13 cellular contexts compared by ENCODE assay signal in the genomic region with DNA sequence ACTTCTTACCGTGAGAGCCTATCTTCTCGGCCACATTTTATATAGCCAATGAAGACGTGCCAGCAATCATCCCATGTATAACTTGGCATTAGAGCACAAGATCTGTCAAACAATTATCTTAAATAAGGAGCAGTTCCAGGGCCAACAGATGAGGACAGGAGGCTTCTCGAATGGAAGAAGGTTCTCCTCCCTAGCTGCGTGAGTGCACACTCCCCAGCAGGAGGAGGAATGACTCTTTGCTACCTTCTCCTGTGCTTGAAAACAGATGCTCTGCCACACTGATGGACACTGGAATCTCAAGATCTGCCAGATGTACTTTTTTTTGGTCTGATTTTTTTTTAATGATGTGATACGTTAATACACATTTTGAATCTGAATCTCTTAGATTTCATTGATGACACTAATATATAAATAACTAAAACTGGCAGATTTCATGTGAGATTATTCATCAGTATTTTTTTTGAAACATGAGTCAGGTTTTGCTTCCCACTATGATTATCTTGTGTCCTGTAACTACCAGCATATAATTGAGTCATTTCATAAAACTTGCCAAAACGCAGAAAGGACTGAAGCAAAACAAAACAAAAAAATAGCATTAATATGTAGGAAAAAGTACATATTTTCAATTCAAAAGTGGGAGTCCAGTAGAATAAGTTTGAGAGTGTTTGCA. TPM values are rescaled to one million over a fixed set of nuclear protein-coding genes. Genes with fewer than 3 reads are reported as not detected.
DNase-seq lines count a peak whose midpoint lies in the region; ATAC-seq and TF ChIP-seq lines count a peak whose summit lies in the region.
"Had no signal": no experiment of that assay in that cellular context is flagged by ENCODE, and none has a peak within 500 bp of the region (broad histone marks: within the 10 kb centered on the region; RNA-seq: fewer than 3 reads in every experiment).

No MANE protein-coding gene starts in this region.

- CTCF ChIA-PET in MCF 10A (lab: Yijun Ruan, JAX) = interaction anchor here (0.6 to 3.0 kb wide), 5 partner anchors 27 to 89 kb away, joined by 3 to 12 read pairs (median 4); no protein-coding TSS in a partner anchor
- CTCF ChIA-PET in CD4-positive, alpha-beta T cell (lab: Charles Lee) = no interaction called here

- H3K4me1 ChIP-seq in breast epithelium = no peaks in the 10 kb centered on the region

- H3K4me3 Mint-ChIP-seq in MCF 10A (ENCODE audit: unreplicated experiment) = no peak overlapping the region
- no peak overlapping the region for H3K4me3 Mint-ChIP-seq in CD4-positive, alpha-beta T cell
- H3K4me3 Mint-ChIP-seq: CD4-positive, CD25-positive, alpha-beta regulatory T cell had no signal

- H3K36me3 ChIP-seq in breast epithelium = no peaks in the 10 kb centered on the region

- TF ChIP-seq POLR2A in breast epithelium (IDR thresholded peaks at IDR 0.05) = no peak

- DNase-seq in MCF 10A (ENCODE audit: unreplicated experiment) = peak; percentile 38
- no peak for DNase-seq in breast epithelium (ENCODE audit: low spot score in 2 of 2)
- DNase-seq in SK-MEL-5 (ENCODE audit: low read depth, low spot score) = peak; percentile 50
- peak; percentile 69 for DNase-seq in fibroblast of the aortic adventitia (ENCODE audit: low read depth)
- DNase-seq in superior temporal gyrus (ENCODE audit: extremely low spot score) = peak; percentile 28
- DNase-seq in CD4-positive, alpha-beta T cell = no peak
- DNase-seq: activated effector memory CD4-positive, alpha-beta T cell treated with Interleukin-2 at 50 U/mL for 16 hours; CD4-positive, CD25-positive, alpha-beta regulatory T cell; effector memory CD4-positive, alpha-beta T cell; NCI-H526; stimulated activated naive CD4-positive, alpha-beta T cell had no signal

- H3K36me3 Mint-ChIP-seq in MCF 10A (ENCODE audit: insufficient read depth, unreplicated experiment) = no peaks in the 10 kb centered on the region
- no peaks in the 10 kb centered on the region for H3K36me3 Mint-ChIP-seq in CD4-positive, alpha-beta T cell (ENCODE audit: low read depth)
- H3K36me3 Mint-ChIP-seq: CD4-positive, CD25-positive, alpha-beta regulatory T cell had no signal

- intact Hi-C loops in MCF 10A (cut with micrococcal nuclease) = no loop called here
- intact Hi-C loops in breast epithelium (cut with DNase I; ENCODE audit: low total_unique reads) = no loop called here
- intact Hi-C loops in CD4-positive, alpha-beta T cell (cut with DNase I, micrococcal nuclease) = no loop called here

- no TSS peak for BruUV-seq in MCF 10A (replicated peaks; lab: Mats Ljungman, UMichigan)

- peak overlapping the region in 1 of 3 donors; percentile 35 for H3K4me3 ChIP-seq in breast epithelium
- no peak overlapping the region for H3K4me3 ChIP-seq in fibroblast of the aortic adventitia (ENCODE audit: low read depth, low read length)

- H3K4me1 Mint-ChIP-seq in MCF 10A (ENCODE audit: insufficient read depth, unreplicated experiment) = peaks cover 9% of the 10 kb centered on the region
- no peaks in the 10 kb centered on the region for H3K4me1 Mint-ChIP-seq in CD4-positive, alpha-beta T cell (ENCODE audit: low read depth)
- H3K4me1 Mint-ChIP-seq: CD4-positive, CD25-positive, alpha-beta regulatory T cell had no signal

- no peaks in the 10 kb centered on the region for H3K9me3 ChIP-seq in breast epithelium
- no peaks in the 10 kb centered on the region for H3K9me3 ChIP-seq in CD4-positive, alpha-beta T cell (ENCODE audit: control insufficient read depth, low read length)

- ATAC-seq in CD4-positive, alpha-beta T cell (ENCODE audit: poor library complexity) = no peak
- ATAC-seq in HG02571 (IDR thresholded peaks at IDR 0.05; ENCODE audit: unreplicated experiment) (no peak), HG03095 (IDR thresholded peaks at IDR 0.05; ENCODE audit: unreplicated experiment) (no peak)

- in situ Hi-C loops in SK-MEL-5 (cut with HindIII; ENCODE audit: low pct_unique_long_range_greater_than_20kb, low sequenced_read_pairs) = no loop called here

- peak overlapping the region in 1 of 2 donors; percentile 12 for H3K27ac ChIP-seq in breast epithelium
- no peak overlapping the region for H3K27ac ChIP-seq in CD4-positive, alpha-beta T cell (ENCODE audit: low read depth, low read length)

- no peaks in the 10 kb centered on the region for H3K9me3 Mint-ChIP-seq in MCF 10A (ENCODE audit: unreplicated experiment)
- no peaks in the 10 kb centered on the region for H3K9me3 Mint-ChIP-seq in CD4-positive, alpha-beta T cell

- no peak for TF ChIP-seq CTCF in MCF 10A (IDR thresholded peaks at IDR 0.05; ENCODE audit: unreplicated experiment)
- no peak for TF ChIP-seq CTCF in breast epithelium (IDR thresholded peaks at IDR 0.05)
- peak; percentile 63 for TF ChIP-seq CTCF in fibroblast of the aortic adventitia (IDR thresholded peaks at IDR 0.05; ENCODE audit: insufficient read depth, low read length)
- TF ChIP-seq CTCF in CD4-positive, alpha-beta T cell (IDR thresholded peaks at IDR 0.05) = no peak

- H3K27me3 Mint-ChIP-seq in MCF 10A (ENCODE audit: insufficient read depth, unreplicated experiment) = no peaks in the 10 kb centered on the region
- H3K27me3 Mint-ChIP-seq in CD4-positive, alpha-beta T cell = peaks cover 4% of the 10 kb centered on the region

- H3K27ac Mint-ChIP-seq in MCF 10A (ENCODE audit: low read depth, unreplicated experiment) = no peak overlapping the region
- H3K27ac Mint-ChIP-seq in CD4-positive, alpha-beta T cell = no peak overlapping the region
- H3K27ac Mint-ChIP-seq: CD4-positive, CD25-positive, alpha-beta regulatory T cell had no signal

- no peaks in the 10 kb centered on the region for H3K27me3 ChIP-seq in breast epithelium
- no peaks in the 10 kb centered on the region for H3K27me3 ChIP-seq in CD4-positive, alpha-beta T cell (ENCODE audit: control insufficient read depth, insufficient read depth, low read length)

- POLR2A ChIA-PET in MCF 10A (lab: Yijun Ruan, JAX) = interaction anchor here (0.7 kb wide), 1 partner anchor 73 kb away, joined by 3 read pairs; no protein-coding TSS in a partner anchor
- POLR2A ChIA-PET in CD4-positive, alpha-beta T cell (lab: Charles Lee) = no interaction called here

RNA-seq across cellular contexts. Expression of a gene that starts 0.6 kb away (rescaled TPM):
- total RNA-seq in MCF 10A (2022) (not detected in 2 replicates), breast epithelium (100 to 1,000 TPM in 1 of 3 donors, 1 to 10 TPM in 2; 7.9 to 136 (median 9.2) TPM), fibroblast of the aortic adventitia (ENCODE audit: low replicate concordance) (2.0 and 12.9 TPM in 2 replicates)
- not detected in 2 replicates for total RNA-seq in SK-MEL-5 (2014; rRNA removed; shearing (Covaris generic))
- polyA plus RNA-seq in SK-MEL-5 (2015; cell fraction: cytosol; rRNA removed) = 0.06 and 1.7 TPM in 2 replicates
- polyA plus RNA-seq in SK-MEL-5 (2015; cell fraction: nucleus; rRNA removed) = 0.12 TPM in 1 of 2 replicates, not detected in the other
- not detected for total RNA-seq in CD4-positive, alpha-beta T cell
- total RNA-seq: CD4-positive, CD25-positive, alpha-beta regulatory T cell had no signal
- polyA plus RNA-seq: CD4-positive, CD25-positive, alpha-beta regulatory T cell had no signal

Comparison
In these comparisons a context has a peak if more than half of its experiments do, and no peak if none do; other contexts are left out.
1. DNase-seq: peak in MCF 10A (single experiment), SK-MEL-5 (single experiment), fibroblast of the aortic adventitia (single experiment) and superior temporal gyrus (single experiment); none in breast epithelium (0 of 2) and CD4-positive, alpha-beta T cell (0 of 10).